In genomic region chr3:156826896-156827882, GRCh38 we compare ENCODE assay signal across 8 cellular contexts. TPM values are rescaled to one million over a fixed set of nuclear protein-coding genes. Genes with fewer than 3 reads are reported as not detected.
DNase-seq lines count a peak whose midpoint lies in the region; ATAC-seq and TF ChIP-seq lines count a peak whose summit lies in the region.

No MANE protein-coding gene starts in this region.

- 38% methylated on average over 16 of the region's 16 CpGs for WGBS in liver
- 42% methylated on average over 16 of the region's 16 CpGs for WGBS in tibial nerve, 2 donors

- intact Hi-C loops in ascending aorta (cut with DNase I), result loop anchor here (5.0 kb wide), 1 partner anchor 330 kb away; no protein-coding TSS in a partner anchor

- TF ChIP-seq RAD21 in liver (IDR thresholded peaks at IDR 0.05), result no peak

- H3K9ac ChIP-seq in ES-I3 (ENCODE audit: low read depth, low read length) (peak overlapping the region; percentile 58), liver (ENCODE audit: low read depth in 1 of 2, low read length in 2 of 2) (peak overlapping the region; percentile 84 to 94)

- no peak for TF ChIP-seq POLR2A in tibial nerve (IDR thresholded peaks at IDR 0.05)

- TF ChIP-seq CTCF in ascending aorta (IDR thresholded peaks at IDR 0.05) (no peak), liver (IDR thresholded peaks at IDR 0.05; ENCODE audit: low read depth, low read length, missing input control) (no peak), tibial nerve (IDR thresholded peaks at IDR 0.05) (no peak)

- ATAC-seq in HG03280 (IDR thresholded peaks at IDR 0.05; ENCODE audit: unreplicated experiment) (peak; percentile 26), HG02885 (IDR thresholded peaks at IDR 0.05; ENCODE audit: poor library complexity, unreplicated experiment) (no peak), GM19452 (IDR thresholded peaks at IDR 0.05; ENCODE audit: unreplicated experiment) (no peak)

- peak overlapping the region; percentile 65 to 95 for H3K4me3 ChIP-seq in ascending aorta
- H3K4me3 ChIP-seq in liver (ENCODE audit: low read depth in 1 of 3, low read length in 3 of 3), result peak overlapping the region; percentile 65 to 93 (median 79)
- peak overlapping the region; percentile 55 to 90 (median 82) for H3K4me3 ChIP-seq in tibial nerve

- H3K36me3 ChIP-seq in ES-I3 (ENCODE audit: insufficient read depth, low read length) (no peaks in the 10 kb centered on the region), ascending aorta (no peaks in the 10 kb centered on the region), liver (ENCODE audit: control insufficient read depth in 4 of 4, insufficient read depth in 3 of 4, low read depth in 1 of 4, low read length in 3 of 4) (no peaks in the 10 kb centered on the region), tibial nerve (no peaks in the 10 kb centered on the region)

- TF ChIP-seq EP300 in tibial nerve (IDR thresholded peaks at IDR 0.05), result peak in 1 of 2 donors; percentile 4

- H3K27ac ChIP-seq in ascending aorta, result peak overlapping the region; percentile 87 to 92
- H3K27ac ChIP-seq in liver (ENCODE audit: low read depth in 1 of 2, low read length in 2 of 2), result peak overlapping the region; percentile 95 to 98
- H3K27ac ChIP-seq in tibial nerve, result peak overlapping the region in 3 of 4 donors; percentile 82 to 97 (median 89)

- DNase-seq in ascending aorta (ENCODE audit: low spot score in 2 of 2) (no peak), tibial nerve (ENCODE audit: low spot score in 2 of 2) (no peak), COR-L47 (lab: John Stamatoyannopoulos, UW) (no peak)

- H3K27me3 ChIP-seq in ascending aorta, result no peaks in the 10 kb centered on the region
- no peaks in the 10 kb centered on the region for H3K27me3 ChIP-seq in liver (ENCODE audit: control insufficient read depth in 4 of 4, insufficient read depth in 4 of 4, low read length in 3 of 4)
- no peaks in the 10 kb centered on the region for H3K27me3 ChIP-seq in tibial nerve

- no peaks in the 10 kb centered on the region for H3K9me3 ChIP-seq in ES-I3 (ENCODE audit: control insufficient read depth, insufficient read depth, low read length)
- no peaks in the 10 kb centered on the region for H3K9me3 ChIP-seq in ascending aorta
- H3K9me3 ChIP-seq in liver (ENCODE audit: control insufficient read depth in 4 of 4, low read length in 3 of 4), result no peaks in the 10 kb centered on the region
- H3K9me3 ChIP-seq in tibial nerve, result no peaks in the 10 kb centered on the region

- H3K4me1 ChIP-seq in ES-I3 (ENCODE audit: insufficient read depth, low read length), result peaks cover 9% of the 10 kb centered on the region; the same call in 1 of the 2 replicates
- H3K4me1 ChIP-seq in ascending aorta, result peaks cover 0 to 5% of the 10 kb centered on the region in 2 donors
- peaks cover 0 to 6% (median 2%) of the 10 kb centered on the region in 4 donors for H3K4me1 ChIP-seq in liver (ENCODE audit: control insufficient read depth in 4 of 4, insufficient read depth in 4 of 4, low read length in 3 of 4)
- H3K4me1 ChIP-seq in tibial nerve, result peaks cover 0 to 13% (median 0%) of the 10 kb centered on the region in 4 donors

TF ChIP-seq in liver, 16 proteins besides CTCF, POLR2A, EP300 and RAD21:
- TF ChIP-seq NR2F2 (IDR thresholded peaks at IDR 0.05), result no peak
- TF ChIP-seq HNF4G (IDR thresholded peaks at IDR 0.05), result no peak
- peak in 1 of 2 donors; percentile 51 for TF ChIP-seq RXRA (IDR thresholded peaks at IDR 0.05)
- no peak for TF ChIP-seq EGR1 (IDR thresholded peaks at IDR 0.05; ENCODE audit: low read depth in 2 of 2)
- no peak for TF ChIP-seq MAX (IDR thresholded peaks at IDR 0.05)
- TF ChIP-seq YY1 (IDR thresholded peaks at IDR 0.05), result no peak
- peak in 1 of 2 donors; percentile 1 for TF ChIP-seq HNF4A (conservative IDR thresholded peaks at IDR 0.05)
- TF ChIP-seq FOXA1 (IDR thresholded peaks at IDR 0.05), result no peak
- no peak for TF ChIP-seq FOXA2 (IDR thresholded peaks at IDR 0.05)
- TF ChIP-seq GABPA (IDR thresholded peaks at IDR 0.05 in 1 of 2, conservative IDR thresholded peaks at IDR 0.05 in 1 of 2), result no peak
- TF ChIP-seq ZBTB33 (IDR thresholded peaks at IDR 0.05), result no peak

RNA-seq across cellular contexts. Expression of gene LEKR1, which starts 1.0 kb away (rescaled TPM):
- not detected for total RNA-seq in ascending aorta
- total RNA-seq in liver, result under 1 TPM; 0.19 to 0.67 TPM
- polyA plus RNA-seq in liver, result under 1 TPM; 0.22 to 0.72 TPM
- total RNA-seq in tibial nerve, result 1 to 10 TPM in 3 of 4 donors, under 1 TPM in 1; 0.30 to 3.7 (median 2.7) TPM
